ENCODE assay signal across 9 cellular contexts in genomic region chr7:33459340-33459751, GRCh38.
A peak's percentile ranks its signal among the peaks of the same experiment; 100 is the strongest.
DNase-seq lines count a peak whose midpoint lies in the region; ATAC-seq, FAIRE-seq and TF ChIP-seq lines count a peak whose summit lies in the region.
"Had no signal": no experiment of that assay in that cellular context is flagged by ENCODE, and none has a peak within 500 bp of the region (broad histone marks: within the 10 kb centered on the region; RNA-seq: fewer than 3 reads in every experiment).

No MANE protein-coding gene starts in this region.

- H3K9me3 ChIP-seq in breast epithelium (no peaks in the 10 kb centered on the region), liver (ENCODE audit: control insufficient read depth in 4 of 4, low read length in 3 of 4) (no peaks in the 10 kb centered on the region), vagina (no peaks in the 10 kb centered on the region)

- no peak overlapping the region for H3K4me3 Mint-ChIP-seq in MCF 10A (ENCODE audit: unreplicated experiment)
- H3K4me3 Mint-ChIP-seq: activated naive CD4-positive, alpha-beta T cell treated with anti-CD3 and anti-CD28 coated beads, Interleukin-2, amount 50 U/mL, for 24 hours had no signal

- peak; percentile 52 to 70 for TF ChIP-seq RAD21 in liver (IDR thresholded peaks at IDR 0.05)

- peak; percentile 58 for DNase-seq in MCF 10A (ENCODE audit: unreplicated experiment)
- no peak for DNase-seq in breast epithelium (ENCODE audit: low spot score in 2 of 2)
- DNase-seq in NCI-H2081 treated with DMSO at 0.1 percent for 48 hours (lab: John Stamatoyannopoulos, UW): peak; percentile 10
- peak; percentile 72 for DNase-seq in bronchial epithelial cell (ENCODE audit: low read depth)
- DNase-seq in vagina (ENCODE audit: extremely low spot score in 2 of 2): no peak
- no peak for DNase-seq in CD1c-positive myeloid dendritic cell (ENCODE audit: extremely low spot score)

- no peak overlapping the region for H3K27ac Mint-ChIP-seq in MCF 10A (ENCODE audit: low read depth, unreplicated experiment)
- H3K27ac Mint-ChIP-seq: activated naive CD4-positive, alpha-beta T cell treated with anti-CD3 and anti-CD28 coated beads, Interleukin-2, amount 50 U/mL, for 24 hours had no signal

- H3K9ac ChIP-seq in liver (ENCODE audit: low read depth in 1 of 2, low read length in 2 of 2): no peak overlapping the region

- H3K27me3 Mint-ChIP-seq in MCF 10A (ENCODE audit: insufficient read depth, unreplicated experiment): no peaks in the 10 kb centered on the region
- H3K27me3 Mint-ChIP-seq: activated naive CD4-positive, alpha-beta T cell treated with anti-CD3 and anti-CD28 coated beads, Interleukin-2, amount 50 U/mL, for 24 hours had no signal

- H3K27ac ChIP-seq in breast epithelium (no peak overlapping the region), liver (ENCODE audit: low read depth in 1 of 2, low read length in 2 of 2) (no peak overlapping the region), vagina (no peak overlapping the region)

- ATAC-seq in HG03469 (IDR thresholded peaks at IDR 0.05; ENCODE audit: unreplicated experiment): no peak

- H3K4me1 ChIP-seq in breast epithelium (no peaks in the 10 kb centered on the region), liver (ENCODE audit: control insufficient read depth in 4 of 4, insufficient read depth in 4 of 4, low read length in 3 of 4) (no peaks in the 10 kb centered on the region), vagina (no peaks in the 10 kb centered on the region)

- H3K36me3 Mint-ChIP-seq in MCF 10A (ENCODE audit: insufficient read depth, unreplicated experiment): no peaks in the 10 kb centered on the region

- no peak for TF ChIP-seq POLR2A in breast epithelium (IDR thresholded peaks at IDR 0.05)
- TF ChIP-seq POLR2A in vagina (IDR thresholded peaks at IDR 0.05): no peak

- no TSS peak for BruUV-seq in MCF 10A (replicated peaks; lab: Mats Ljungman, UMichigan)

- intact Hi-C loops in MCF 10A (cut with micrococcal nuclease): loop anchor here (2.0 kb wide), 1 partner anchor 473 kb away; no protein-coding TSS in a partner anchor
- intact Hi-C loops in breast epithelium (cut with DNase I; ENCODE audit: low total_unique reads): no loop called here
- intact Hi-C loops in vagina (cut with DNase I): no loop called here

- H3K4me3 ChIP-seq in breast epithelium: no peak overlapping the region
- H3K4me3 ChIP-seq in bronchial epithelial cell (ENCODE audit: low read depth, low read length): no peak overlapping the region
- no peak overlapping the region for H3K4me3 ChIP-seq in liver (ENCODE audit: low read depth in 1 of 3, low read length in 3 of 3)
- no peak overlapping the region for H3K4me3 ChIP-seq in vagina

- no peaks in the 10 kb centered on the region for H3K4me1 Mint-ChIP-seq in MCF 10A (ENCODE audit: insufficient read depth, unreplicated experiment)
- H3K4me1 Mint-ChIP-seq: activated naive CD4-positive, alpha-beta T cell treated with anti-CD3 and anti-CD28 coated beads, Interleukin-2, amount 50 U/mL, for 24 hours had no signal

- H3K9me3 Mint-ChIP-seq in MCF 10A (ENCODE audit: unreplicated experiment): no peaks in the 10 kb centered on the region
- H3K9me3 Mint-ChIP-seq: activated naive CD4-positive, alpha-beta T cell treated with anti-CD3 and anti-CD28 coated beads, Interleukin-2, amount 50 U/mL, for 24 hours had no signal

- 61% methylated on average over 1 of the region's 1 CpG for WGBS in liver

- POLR2A ChIA-PET in MCF 10A (lab: Yijun Ruan, JAX): no interaction called here

- FAIRE-seq in bronchial epithelial cell (lab: Jason Lieb, UNC): no peak

- no peaks in the 10 kb centered on the region for H3K36me3 ChIP-seq in breast epithelium
- no peaks in the 10 kb centered on the region for H3K36me3 ChIP-seq in bronchial epithelial cell (ENCODE audit: control insufficient read depth, insufficient read depth, low read length)
- H3K36me3 ChIP-seq in liver (ENCODE audit: control insufficient read depth in 4 of 4, insufficient read depth in 3 of 4, low read depth in 1 of 4, low read length in 3 of 4): no peaks in the 10 kb centered on the region
- no peaks in the 10 kb centered on the region for H3K36me3 ChIP-seq in vagina

- CTCF ChIA-PET in MCF 10A (lab: Yijun Ruan, JAX): interaction anchor here (0.6 to 2.2 kb wide), 15 partner anchors 11 to 628 kb away, joined by 3 to 11 read pairs (median 3); no protein-coding TSS in a partner anchor

- TF ChIP-seq CTCF in MCF 10A (IDR thresholded peaks at IDR 0.05; ENCODE audit: unreplicated experiment) (peak; percentile 26), breast epithelium (IDR thresholded peaks at IDR 0.05) (no peak), bronchial epithelial cell (IDR thresholded peaks at IDR 0.05; ENCODE audit: insufficient read depth, low read length, severe bottlenecking) (peak; percentile 72), liver (IDR thresholded peaks at IDR 0.05; ENCODE audit: low read depth, low read length, missing input control) (peak; percentile 21), vagina (IDR thresholded peaks at IDR 0.05) (no peak)

- H3K27me3 ChIP-seq in breast epithelium: no peaks in the 10 kb centered on the region
- no peaks in the 10 kb centered on the region for H3K27me3 ChIP-seq in bronchial epithelial cell (ENCODE audit: control insufficient read depth, insufficient read depth, low read length)
- no peaks in the 10 kb centered on the region for H3K27me3 ChIP-seq in liver (ENCODE audit: control insufficient read depth in 4 of 4, insufficient read depth in 4 of 4, low read length in 3 of 4)
- no peaks in the 10 kb centered on the region for H3K27me3 ChIP-seq in vagina

TF ChIP-seq in liver, 16 proteins besides CTCF, POLR2A, EP300 and RAD21:
- no peak for TF ChIP-seq HNF4G (IDR thresholded peaks at IDR 0.05)
- TF ChIP-seq RXRA (IDR thresholded peaks at IDR 0.05): no peak
- no peak for TF ChIP-seq EGR1 (IDR thresholded peaks at IDR 0.05; ENCODE audit: low read depth in 2 of 2)
- TF ChIP-seq ZBTB33 (IDR thresholded peaks at IDR 0.05): no peak
- no peak for TF ChIP-seq SP1 (IDR thresholded peaks at IDR 0.05)
- no peak for TF ChIP-seq MAX (IDR thresholded peaks at IDR 0.05)
- TF ChIP-seq NR2F2 (IDR thresholded peaks at IDR 0.05): no peak
- no peak for TF ChIP-seq HNF4A (conservative IDR thresholded peaks at IDR 0.05)
- no peak for TF ChIP-seq YY1 (IDR thresholded peaks at IDR 0.05)
- TF ChIP-seq GABPA (IDR thresholded peaks at IDR 0.05 in 1 of 2, conservative IDR thresholded peaks at IDR 0.05 in 1 of 2): no peak
- no peak for TF ChIP-seq JUND (IDR thresholded peaks at IDR 0.05)
- TF ChIP-seq FOXA1 (IDR thresholded peaks at IDR 0.05): no peak
- no peak for TF ChIP-seq FOXA2 (IDR thresholded peaks at IDR 0.05)
- TF ChIP-seq ATF3 (IDR thresholded peaks at IDR 0.05): no peak
TF ChIP-seq in liver: peak in this region for 0.

Comparison
In these comparisons a context has a peak if more than half of its experiments do, and no peak if none do; other contexts are left out.
1. DNase-seq: peak in MCF 10A (single experiment), NCI-H2081 treated with DMSO at 0.1 percent for 48 hours (single experiment) and bronchial epithelial cell (single experiment); none in breast epithelium (0 of 2), vagina (0 of 2) and CD1c-positive myeloid dendritic cell (single experiment).
2. CTCF ChIP-seq: peak in MCF 10A (single experiment), bronchial epithelial cell (single experiment) and liver (single experiment); none in breast epithelium (0 of 3) and vagina (0 of 3).